ENCODE assay signal across 1 cellular context in the genomic region with DNA sequence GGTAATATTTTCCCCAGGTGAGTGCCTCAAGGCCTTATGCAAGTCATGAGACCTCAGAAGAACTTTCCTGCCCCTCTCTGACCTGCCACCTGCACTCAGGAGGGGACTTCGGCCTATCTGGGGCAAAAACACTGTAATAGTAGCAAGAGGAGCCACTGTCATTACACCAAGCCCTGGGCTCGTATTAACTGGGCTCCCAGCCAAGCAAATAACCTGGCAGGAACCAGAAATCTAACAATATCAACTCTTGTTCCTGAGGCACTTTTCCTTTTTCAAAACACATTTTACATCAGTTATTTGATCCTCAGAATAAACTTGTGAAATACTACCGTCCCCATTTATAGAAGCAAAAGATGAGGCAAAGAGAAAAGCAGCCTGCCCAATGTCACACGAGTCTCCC.
TF ChIP-seq lines count a peak whose summit lies in the region.

No MANE protein-coding gene starts in this region.

TF ChIP-seq in GM23338, 12 proteins besides CTCF, POLR2A, EP300 and RAD21:
- TF ChIP-seq ZNF331 (CRISPR knock-in tag; IDR thresholded peaks at IDR 0.05; ENCODE audit: low read depth) (no peak), STAT1 (IDR thresholded peaks at IDR 0.05; ENCODE audit: unreplicated experiment) (no peak), POLR2AphosphoS5 (IDR thresholded peaks at IDR 0.05; ENCODE audit: low read depth) (no peak), JUNB (IDR thresholded peaks at IDR 0.05; ENCODE audit: unreplicated experiment) (no peak), EZH2phosphoT487 (IDR thresholded peaks at IDR 0.05; ENCODE audit: unreplicated experiment) (no peak), EZH2 (IDR thresholded peaks at IDR 0.05; ENCODE audit: low read depth, unreplicated experiment) (no peak), CREB1 (CRISPR knock-in tag; IDR thresholded peaks at IDR 0.05; ENCODE audit: low read depth) (no peak), ZNF114 (CRISPR knock-in tag; IDR thresholded peaks at IDR 0.05) (no peak), NANOG (IDR thresholded peaks at IDR 0.05; ENCODE audit: borderline replicate concordance) (no peak)
- TF ChIP-seq, protein P1, sequence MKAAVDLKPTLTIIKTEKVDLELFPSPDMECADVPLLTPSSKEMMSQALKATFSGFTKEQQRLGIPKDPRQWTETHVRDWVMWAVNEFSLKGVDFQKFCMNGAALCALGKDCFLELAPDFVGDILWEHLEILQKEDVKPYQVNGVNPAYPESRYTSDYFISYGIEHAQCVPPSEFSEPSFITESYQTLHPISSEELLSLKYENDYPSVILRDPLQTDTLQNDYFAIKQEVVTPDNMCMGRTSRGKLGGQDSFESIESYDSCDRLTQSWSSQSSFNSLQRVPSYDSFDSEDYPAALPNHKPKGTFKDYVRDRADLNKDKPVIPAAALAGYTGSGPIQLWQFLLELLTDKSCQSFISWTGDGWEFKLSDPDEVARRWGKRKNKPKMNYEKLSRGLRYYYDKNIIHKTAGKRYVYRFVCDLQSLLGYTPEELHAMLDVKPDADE (IDR thresholded peaks at IDR 0.05) = no peak
- TF ChIP-seq, protein P2, sequence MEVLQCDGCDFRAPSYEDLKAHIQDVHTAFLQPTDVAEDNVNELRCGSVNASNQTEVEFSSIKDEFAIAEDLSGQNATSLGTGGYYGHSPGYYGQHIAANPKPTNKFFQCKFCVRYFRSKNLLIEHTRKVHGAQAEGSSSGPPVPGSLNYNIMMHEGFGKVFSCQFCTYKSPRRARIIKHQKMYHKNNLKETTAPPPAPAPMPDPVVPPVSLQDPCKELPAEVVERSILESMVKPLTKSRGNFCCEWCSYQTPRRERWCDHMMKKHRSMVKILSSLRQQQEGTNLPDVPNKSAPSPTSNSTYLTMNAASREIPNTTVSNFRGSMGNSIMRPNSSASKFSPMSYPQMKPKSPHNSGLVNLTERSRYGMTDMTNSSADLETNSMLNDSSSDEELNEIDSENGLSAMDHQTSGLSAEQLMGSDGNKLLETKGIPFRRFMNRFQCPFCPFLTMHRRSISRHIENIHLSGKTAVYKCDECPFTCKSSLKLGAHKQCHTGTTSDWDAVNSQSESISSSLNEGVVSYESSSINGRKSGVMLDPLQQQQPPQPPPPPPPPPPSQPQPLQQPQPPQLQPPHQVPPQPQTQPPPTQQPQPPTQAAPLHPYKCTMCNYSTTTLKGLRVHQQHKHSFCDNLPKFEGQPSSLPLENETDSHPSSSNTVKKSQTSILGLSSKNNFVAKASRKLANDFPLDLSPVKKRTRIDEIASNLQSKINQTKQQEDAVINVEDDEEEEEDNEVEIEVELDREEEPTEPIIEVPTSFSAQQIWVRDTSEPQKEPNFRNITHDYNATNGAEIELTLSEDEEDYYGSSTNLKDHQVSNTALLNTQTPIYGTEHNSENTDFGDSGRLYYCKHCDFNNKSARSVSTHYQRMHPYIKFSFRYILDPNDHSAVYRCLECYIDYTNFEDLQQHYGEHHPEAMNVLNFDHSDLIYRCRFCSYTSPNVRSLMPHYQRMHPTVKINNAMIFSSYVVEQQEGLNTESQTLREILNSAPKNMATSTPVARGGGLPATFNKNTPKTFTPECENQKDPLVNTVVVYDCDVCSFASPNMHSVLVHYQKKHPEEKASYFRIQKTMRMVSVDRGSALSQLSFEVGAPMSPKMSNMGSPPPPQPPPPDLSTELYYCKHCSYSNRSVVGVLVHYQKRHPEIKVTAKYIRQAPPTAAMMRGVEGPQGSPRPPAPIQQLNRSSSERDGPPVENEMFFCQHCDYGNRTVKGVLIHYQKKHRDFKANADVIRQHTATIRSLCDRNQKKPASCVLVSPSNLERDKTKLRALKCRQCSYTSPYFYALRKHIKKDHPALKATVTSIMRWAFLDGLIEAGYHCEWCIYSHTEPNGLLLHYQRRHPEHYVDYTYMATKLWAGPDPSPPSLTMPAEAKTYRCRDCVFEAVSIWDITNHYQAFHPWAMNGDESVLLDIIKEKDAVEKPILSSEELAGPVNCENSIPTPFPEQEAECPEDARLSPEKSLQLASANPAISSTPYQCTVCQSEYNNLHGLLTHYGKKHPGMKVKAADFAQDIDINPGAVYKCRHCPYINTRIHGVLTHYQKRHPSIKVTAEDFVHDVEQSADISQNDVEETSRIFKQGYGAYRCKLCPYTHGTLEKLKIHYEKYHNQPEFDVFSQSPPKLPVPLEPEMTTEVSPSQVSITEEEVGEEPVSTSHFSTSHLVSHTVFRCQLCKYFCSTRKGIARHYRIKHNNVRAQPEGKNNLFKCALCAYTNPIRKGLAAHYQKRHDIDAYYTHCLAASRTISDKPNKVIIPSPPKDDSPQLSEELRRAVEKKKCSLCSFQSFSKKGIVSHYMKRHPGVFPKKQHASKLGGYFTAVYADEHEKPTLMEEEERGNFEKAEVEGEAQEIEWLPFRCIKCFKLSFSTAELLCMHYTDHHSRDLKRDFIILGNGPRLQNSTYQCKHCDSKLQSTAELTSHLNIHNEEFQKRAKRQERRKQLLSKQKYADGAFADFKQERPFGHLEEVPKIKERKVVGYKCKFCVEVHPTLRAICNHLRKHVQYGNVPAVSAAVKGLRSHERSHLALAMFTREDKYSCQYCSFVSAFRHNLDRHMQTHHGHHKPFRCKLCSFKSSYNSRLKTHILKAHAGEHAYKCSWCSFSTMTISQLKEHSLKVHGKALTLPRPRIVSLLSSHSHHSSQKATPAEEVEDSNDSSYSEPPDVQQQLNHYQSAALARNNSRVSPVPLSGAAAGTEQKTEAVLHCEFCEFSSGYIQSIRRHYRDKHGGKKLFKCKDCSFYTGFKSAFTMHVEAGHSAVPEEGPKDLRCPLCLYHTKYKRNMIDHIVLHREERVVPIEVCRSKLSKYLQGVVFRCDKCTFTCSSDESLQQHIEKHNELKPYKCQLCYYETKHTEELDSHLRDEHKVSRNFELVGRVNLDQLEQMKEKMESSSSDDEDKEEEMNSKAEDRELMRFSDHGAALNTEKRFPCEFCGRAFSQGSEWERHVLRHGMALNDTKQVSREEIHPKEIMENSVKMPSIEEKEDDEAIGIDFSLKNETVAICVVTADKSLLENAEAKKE (CRISPR knock-in tag; IDR thresholded peaks at IDR 0.05) = no peak
- TF ChIP-seq, protein P3, sequence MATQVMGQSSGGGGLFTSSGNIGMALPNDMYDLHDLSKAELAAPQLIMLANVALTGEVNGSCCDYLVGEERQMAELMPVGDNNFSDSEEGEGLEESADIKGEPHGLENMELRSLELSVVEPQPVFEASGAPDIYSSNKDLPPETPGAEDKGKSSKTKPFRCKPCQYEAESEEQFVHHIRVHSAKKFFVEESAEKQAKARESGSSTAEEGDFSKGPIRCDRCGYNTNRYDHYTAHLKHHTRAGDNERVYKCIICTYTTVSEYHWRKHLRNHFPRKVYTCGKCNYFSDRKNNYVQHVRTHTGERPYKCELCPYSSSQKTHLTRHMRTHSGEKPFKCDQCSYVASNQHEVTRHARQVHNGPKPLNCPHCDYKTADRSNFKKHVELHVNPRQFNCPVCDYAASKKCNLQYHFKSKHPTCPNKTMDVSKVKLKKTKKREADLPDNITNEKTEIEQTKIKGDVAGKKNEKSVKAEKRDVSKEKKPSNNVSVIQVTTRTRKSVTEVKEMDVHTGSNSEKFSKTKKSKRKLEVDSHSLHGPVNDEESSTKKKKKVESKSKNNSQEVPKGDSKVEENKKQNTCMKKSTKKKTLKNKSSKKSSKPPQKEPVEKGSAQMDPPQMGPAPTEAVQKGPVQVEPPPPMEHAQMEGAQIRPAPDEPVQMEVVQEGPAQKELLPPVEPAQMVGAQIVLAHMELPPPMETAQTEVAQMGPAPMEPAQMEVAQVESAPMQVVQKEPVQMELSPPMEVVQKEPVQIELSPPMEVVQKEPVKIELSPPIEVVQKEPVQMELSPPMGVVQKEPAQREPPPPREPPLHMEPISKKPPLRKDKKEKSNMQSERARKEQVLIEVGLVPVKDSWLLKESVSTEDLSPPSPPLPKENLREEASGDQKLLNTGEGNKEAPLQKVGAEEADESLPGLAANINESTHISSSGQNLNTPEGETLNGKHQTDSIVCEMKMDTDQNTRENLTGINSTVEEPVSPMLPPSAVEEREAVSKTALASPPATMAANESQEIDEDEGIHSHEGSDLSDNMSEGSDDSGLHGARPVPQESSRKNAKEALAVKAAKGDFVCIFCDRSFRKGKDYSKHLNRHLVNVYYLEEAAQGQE (IDR thresholded peaks at IDR 0.05; ENCODE audit: unreplicated experiment) = no peak
